16 cellular contexts compared by ENCODE assay signal in the genomic region with DNA sequence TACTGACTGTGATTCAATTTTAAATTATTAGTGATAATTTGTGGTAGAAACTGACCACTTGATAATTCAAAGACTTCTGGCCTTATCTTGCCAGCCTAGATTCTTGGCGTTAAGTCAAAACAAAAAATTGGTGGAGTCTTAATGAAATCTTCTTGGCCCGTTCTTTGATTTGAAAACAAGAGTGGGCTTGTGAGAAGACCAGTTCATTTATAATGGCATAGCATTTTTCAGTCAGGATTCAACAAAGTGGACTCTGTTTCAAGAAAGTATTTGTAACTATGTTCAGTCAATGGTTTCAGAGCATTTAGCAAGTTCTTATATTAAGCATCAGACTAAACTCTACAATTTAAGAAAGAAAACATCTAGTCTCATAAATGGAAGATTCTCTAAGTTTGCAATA. TPM values are rescaled to one million over a fixed set of nuclear protein-coding genes. Genes with fewer than 3 reads are reported as not detected.
A peak's percentile ranks its signal among the peaks of the same experiment; 100 is the strongest.
DNase-seq lines count a peak whose midpoint lies in the region; ATAC-seq, FAIRE-seq and TF ChIP-seq lines count a peak whose summit lies in the region.
"Had no signal": no experiment of that assay in that cellular context is flagged by ENCODE, and none has a peak within 500 bp of the region (broad histone marks: within the 10 kb centered on the region; RNA-seq: fewer than 3 reads in every experiment).

No MANE protein-coding gene starts in this region.

- TF ChIP-seq CTCF in D721Med (IDR thresholded peaks at IDR 0.05; ENCODE audit: insufficient read depth, missing control alignments): no peak

- H3K36me3 Mint-ChIP-seq in activated T-cell treated with anti-CD3 and anti-CD28 coated beads, Interleukin-2, amount 50 U/mL, for 24 hours (ENCODE audit: low read depth): peaks cover 90% of the 10 kb centered on the region
- H3K36me3 Mint-ChIP-seq in stimulated activated effector memory CD8-positive, alpha-beta T cell treated with anti-CD3 and anti-CD28 coated beads, Interleukin-12 subunit alpha, Interleukin-12 subunit beta, amount 100 ng/mL, for 72 hours: peaks cover 100% of the 10 kb centered on the region

- intact Hi-C loops in left colon (cut with DNase I, micrococcal nuclease): no loop called here

- no peak for ATAC-seq in stimulated activated effector memory CD8-positive, alpha-beta T cell treated with anti-CD3 and anti-CD28 coated beads, Interleukin-12 subunit alpha, Interleukin-12 subunit beta, amount 100 ng/mL, for 72 hours
- ATAC-seq in GM21528 (IDR thresholded peaks at IDR 0.05; ENCODE audit: low FRiP score, unreplicated experiment): no peak
- ATAC-seq in left colon: no peak
- ATAC-seq: HepG2 had no signal

- H3K4me3 Mint-ChIP-seq in activated T-cell treated with anti-CD3 and anti-CD28 coated beads, Interleukin-2, amount 50 U/mL, for 24 hours: no peak overlapping the region
- no peak overlapping the region for H3K4me3 Mint-ChIP-seq in stimulated activated effector memory CD8-positive, alpha-beta T cell treated with anti-CD3 and anti-CD28 coated beads, Interleukin-12 subunit alpha, Interleukin-12 subunit beta, amount 100 ng/mL, for 72 hours
- H3K4me3 Mint-ChIP-seq: B cell, H9, IgD-negative memory B cell had no signal

- H3K9me3 Mint-ChIP-seq in activated T-cell treated with anti-CD3 and anti-CD28 coated beads, Interleukin-2, amount 50 U/mL, for 24 hours: no peaks in the 10 kb centered on the region
- no peaks in the 10 kb centered on the region for H3K9me3 Mint-ChIP-seq in stimulated activated effector memory CD8-positive, alpha-beta T cell treated with anti-CD3 and anti-CD28 coated beads, Interleukin-12 subunit alpha, Interleukin-12 subunit beta, amount 100 ng/mL, for 72 hours
- H3K9me3 Mint-ChIP-seq: H9, IgD-negative memory B cell had no signal

- no peak for DNase-seq in activated T-cell treated with anti-CD3 and anti-CD28 coated beads, Interleukin-2, amount 50 U/mL, for 24 hours
- no peak for DNase-seq in activated T-cell treated with anti-CD3 and anti-CD28 coated beads for 4 hours
- DNase-seq in D721Med (ENCODE audit: insufficient read length, low spot score): no peak
- peak; percentile 42 for DNase-seq in epidermal melanocyte (ENCODE audit: insufficient read length, low spot score)
- DNase-seq in stimulated activated effector memory CD8-positive, alpha-beta T cell treated with anti-CD3 and anti-CD28 coated beads, Interleukin-12 subunit alpha, Interleukin-12 subunit beta, amount 100 ng/mL, for 72 hours (ENCODE audit: low spot score in 2 of 2): no peak
- no peak for DNase-seq in left colon
- DNase-seq: GDM1, H9, KBM-7 had no signal

- H3K4me1 Mint-ChIP-seq in activated T-cell treated with anti-CD3 and anti-CD28 coated beads, Interleukin-2, amount 50 U/mL, for 24 hours (ENCODE audit: low read depth): peaks cover 4% of the 10 kb centered on the region
- H3K4me1 Mint-ChIP-seq in stimulated activated effector memory CD8-positive, alpha-beta T cell treated with anti-CD3 and anti-CD28 coated beads, Interleukin-12 subunit alpha, Interleukin-12 subunit beta, amount 100 ng/mL, for 72 hours: peaks cover 6% of the 10 kb centered on the region
- H3K4me1 Mint-ChIP-seq: H9 had no signal

- H3K27ac Mint-ChIP-seq in activated T-cell treated with anti-CD3 and anti-CD28 coated beads, Interleukin-2, amount 50 U/mL, for 24 hours: peak overlapping the region; percentile 22
- H3K27ac Mint-ChIP-seq in stimulated activated effector memory CD8-positive, alpha-beta T cell treated with anti-CD3 and anti-CD28 coated beads, Interleukin-12 subunit alpha, Interleukin-12 subunit beta, amount 100 ng/mL, for 72 hours: peak overlapping the region; percentile 54
- H3K27ac Mint-ChIP-seq: H9 had no signal

- FAIRE-seq in D721Med (lab: Jason Lieb, UNC): peak; percentile 16
- FAIRE-seq: GM12892, GM18507, H1, HepG2 had no signal

- H3K27me3 Mint-ChIP-seq in activated T-cell treated with anti-CD3 and anti-CD28 coated beads, Interleukin-2, amount 50 U/mL, for 24 hours: no peaks in the 10 kb centered on the region
- H3K27me3 Mint-ChIP-seq: B cell, IgD-negative memory B cell had no signal

RNA-seq across cellular contexts. Expression of a gene that starts 26.0 kb away (rescaled TPM):
- total RNA-seq in left colon: 10 to 100 TPM in 1 of 2 donors, 1 to 10 TPM in 1; 3.0 to 12.0 TPM
- total RNA-seq: HepG2 had no signal
